19 cellular contexts compared by ENCODE assay signal in the genomic region with DNA sequence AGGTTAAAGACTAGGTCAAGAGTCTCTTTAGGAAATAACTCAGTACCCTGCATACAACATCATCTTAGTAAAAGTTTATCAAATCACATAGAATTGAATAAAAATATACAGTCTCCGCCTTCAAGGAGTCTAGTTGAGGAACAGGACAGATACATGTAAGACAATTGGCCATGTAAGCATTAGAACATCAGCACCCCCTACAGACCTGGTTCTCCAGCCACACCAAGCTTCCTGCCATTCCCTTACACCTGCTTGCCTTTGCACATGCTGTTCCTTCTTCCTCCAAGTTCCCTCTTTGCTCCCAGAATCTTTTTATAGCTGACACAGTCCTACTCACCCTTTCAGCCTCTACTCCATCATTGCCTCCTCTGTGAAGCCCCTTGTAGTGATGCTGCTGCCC.
DNase-seq lines count a peak whose midpoint lies in the region; ATAC-seq and TF ChIP-seq lines count a peak whose summit lies in the region.
"Had no signal": no experiment of that assay in that cellular context is flagged by ENCODE, and none has a peak within 500 bp of the region (broad histone marks: within the 10 kb centered on the region; RNA-seq: fewer than 3 reads in every experiment).

No MANE protein-coding gene starts in this region.

- no peaks in the 10 kb centered on the region for H3F3A ChIP-seq in DOHH2 (ENCODE audit: control insufficient read depth, insufficient read depth)
- H3F3A ChIP-seq in OCI-LY1 (ENCODE audit: insufficient read depth, low read length), result no peaks in the 10 kb centered on the region

- H3K9me2 ChIP-seq in DOHH2 (replicated peaks; ENCODE audit: control insufficient read depth, low read length) (no peaks in the 10 kb centered on the region), OCI-LY1 (ENCODE audit: low read depth, low read length) (no peaks in the 10 kb centered on the region), hepatocyte (replicated peaks; ENCODE audit: insufficient read depth) (no peaks in the 10 kb centered on the region)

- H3K4me2 ChIP-seq in DOHH2 (ENCODE audit: low read length), result no peak overlapping the region
- H3K4me2 ChIP-seq in H9 (ENCODE audit: insufficient read depth, insufficient read length, low read length), result no peak overlapping the region
- H3K4me2 ChIP-seq in OCI-LY1 (ENCODE audit: low read length), result no peak overlapping the region
- H3K4me2 ChIP-seq in hepatocyte, result no peak overlapping the region

- no peak overlapping the region for H3T11ph ChIP-seq in H9 (ENCODE audit: low read length)

- H3K14ac ChIP-seq in H9 (ENCODE audit: insufficient read depth, low read length), result no peak overlapping the region

- H2BK12ac ChIP-seq in H9 (ENCODE audit: insufficient read length, low read depth, low read length), result no peak overlapping the region

- no peak overlapping the region for H3K4me3 ChIP-seq in DOHH2 (ENCODE audit: low read length)
- H3K4me3 ChIP-seq in OCI-LY1 (ENCODE audit: low read depth, low read length, poor library complexity, severe bottlenecking), result no peak overlapping the region
- H3K4me3 ChIP-seq in hepatocyte, result no peak overlapping the region
- H3K4me3 ChIP-seq in body of pancreas, result no peak overlapping the region
- H3K4me3 ChIP-seq: tibial artery had no signal

- no peak overlapping the region for H3K56ac ChIP-seq in H9 (ENCODE audit: insufficient read length, low read depth, low read length)

- H3K9me3 ChIP-seq in DOHH2 (ENCODE audit: control insufficient read depth, insufficient read depth, low read length), result no peaks in the 10 kb centered on the region
- H3K9me3 ChIP-seq in H9 (ENCODE audit: control insufficient read depth, low read depth, low read length), result no peaks in the 10 kb centered on the region
- no peaks in the 10 kb centered on the region for H3K9me3 ChIP-seq in OCI-LY1 (ENCODE audit: low read length)
- H3K9me3 ChIP-seq in hepatocyte (ENCODE audit: low read depth), result no peaks in the 10 kb centered on the region
- no peaks in the 10 kb centered on the region for H3K9me3 ChIP-seq in body of pancreas

- 0 out of 5 replicates have a peak, but pooled peaks cover 0 to 2% of the 10 kb centered on the region in 2 experiments for H3K9me3 Mint-ChIP-seq in H9
- H3K9me3 Mint-ChIP-seq: effector memory CD8-positive, alpha-beta T cell had no signal

- H3K36me3 ChIP-seq in DOHH2 (ENCODE audit: control insufficient read depth, low read length) (no peaks in the 10 kb centered on the region), OCI-LY1 (ENCODE audit: insufficient read depth, low read length) (no peaks in the 10 kb centered on the region), hepatocyte (replicated peaks; ENCODE audit: insufficient read depth, low read depth) (no peaks in the 10 kb centered on the region), body of pancreas (replicated peaks in 1 of 2; ENCODE audit: insufficient read depth in 1 of 2, low read depth in 2 of 2) (no peaks in the 10 kb centered on the region)
- H3K36me3 ChIP-seq: tibial artery had no signal

- H4K91ac ChIP-seq in H9 (ENCODE audit: insufficient read length, low read depth, low read length), result no peak overlapping the region

- H3K4me3 Mint-ChIP-seq in H9, result no peak overlapping the region
- H3K4me3 Mint-ChIP-seq: B cell; effector memory CD8-positive, alpha-beta T cell; neural crest cell; stimulated activated memory B cell treated with anti-CD40 and anti-IgM and Interleukin-4, amounts not matched to agents 10 μg/mL and 1 μg/mL and 100 μg/mL, for 72 hours had no signal

- H4K8ac ChIP-seq in H9 (replicated peaks; ENCODE audit: insufficient read length, low read depth, low read length), result no peak overlapping the region

- H3K23ac ChIP-seq in H9 (ENCODE audit: insufficient read length, low read depth, low read length), result no peak overlapping the region

- H4K5ac ChIP-seq in H9 (ENCODE audit: insufficient read length, low read depth, low read length), result no peak overlapping the region

- H3K27ac ChIP-seq in DOHH2 (ENCODE audit: low read depth, low read length) (no peak overlapping the region), H9 (ENCODE audit: insufficient read length, low read depth, low read length) (no peak overlapping the region), OCI-LY1 (ENCODE audit: low read depth, low read length, poor library complexity, severe bottlenecking) (no peak overlapping the region), hepatocyte (no peak overlapping the region), body of pancreas (no peak overlapping the region)
- H3K27ac ChIP-seq: tibial artery had no signal

- H3K23me2 ChIP-seq in H9 (ENCODE audit: insufficient read length, low read depth, low read length, poor library complexity, severe bottlenecking), result no peaks in the 10 kb centered on the region

- no peak overlapping the region for H2AK5ac ChIP-seq in H9 (ENCODE audit: insufficient read length, low read length)

- H2BK120ac ChIP-seq in H9 (ENCODE audit: low read depth, low read length, poor library complexity, severe bottlenecking), result no peak overlapping the region

- no peaks in the 10 kb centered on the region for H3K79me1 ChIP-seq in H9 (ENCODE audit: insufficient read depth, low read depth, low read length, poor library complexity, severe bottlenecking)

- H3K9ac ChIP-seq in H9 (ENCODE audit: extremely low read depth, insufficient read length, low read length) (no peak overlapping the region), OCI-LY1 (ENCODE audit: low read length) (no peak overlapping the region)

- no peak overlapping the region for H2BK5ac ChIP-seq in H9 (ENCODE audit: insufficient read length, low read length)

- TF ChIP-seq CTCF in DOHH2 (IDR thresholded peaks at IDR 0.05; ENCODE audit: low read depth, low read length, poor library complexity, severe bottlenecking), result peak; percentile 58
- TF ChIP-seq CTCF in H9 (conservative IDR thresholded peaks at IDR 0.05), result peak; percentile 47; the same call in 2 of the 3 replicates
- peak; percentile 43; the same call in 1 of the 2 replicates for TF ChIP-seq CTCF in OCI-LY1 (IDR thresholded peaks at IDR 0.05; ENCODE audit: low read length)
- peak; percentile 15 for TF ChIP-seq CTCF in hepatocyte (IDR thresholded peaks at IDR 0.05; ENCODE audit: poor library complexity)
- no peak for TF ChIP-seq CTCF in body of pancreas (IDR thresholded peaks at IDR 0.05)

- H3K79me2 ChIP-seq in DOHH2 (ENCODE audit: control insufficient read depth, low read length) (no peaks in the 10 kb centered on the region), H9 (ENCODE audit: insufficient read depth, low read length) (no peaks in the 10 kb centered on the region), OCI-LY1 (ENCODE audit: insufficient read depth, low read length) (no peaks in the 10 kb centered on the region), hepatocyte (no peaks in the 10 kb centered on the region)

- no peaks in the 10 kb centered on the region for H3K36me3 Mint-ChIP-seq in H9 (ENCODE audit: insufficient read depth in 1 of 3, low read depth in 3 of 3)
- H3K36me3 Mint-ChIP-seq: stimulated activated memory B cell treated with anti-CD40 and anti-IgM and Interleukin-4, amounts not matched to agents 10 μg/mL and 1 μg/mL and 100 μg/mL, for 72 hours had no signal

- DNase-seq in H9, result no peak
- no peak for DNase-seq in hepatocyte (ENCODE audit: low spot score)
- DNase-seq in NCI-H446 (lab: John Stamatoyannopoulos, UW), result no peak
- DNase-seq in posterior vena cava (ENCODE audit: low spot score), result no peak
- DNase-seq in body of pancreas, result no peak
- DNase-seq: activated gamma-delta T cell treated with Interleukin-2 at 50 U/mL for 16 hours; effector memory CD8-positive, alpha-beta T cell; NCI-H2081 treated with DMSO at 0.1 percent for 48 hours; NCI-H526 treated with DMSO at 0.1 percent for 48 hours; Right ventricle myocardium superior; stimulated activated CD4-positive, alpha-beta T cell treated with anti-CD3 and anti-CD28 coated beads, Interleukin-12 subunit alpha, Interleukin-12 subunit beta, amount 100 ng/mL, for 4 hours; T-helper 9 cell; tibial artery had no signal

- H3K4me1 ChIP-seq in DOHH2 (ENCODE audit: control insufficient read depth, low read length) (no peaks in the 10 kb centered on the region), H9 (ENCODE audit: insufficient read depth, low read length) (0 out of 2 replicates have a peak, but pooled peaks cover 1% of the 10 kb centered on the region), OCI-LY1 (ENCODE audit: insufficient read depth, low read length, severe bottlenecking) (no peaks in the 10 kb centered on the region), hepatocyte (ENCODE audit: insufficient read depth) (no peaks in the 10 kb centered on the region), body of pancreas (peaks cover 5% of the 10 kb centered on the region)
- H3K4me1 ChIP-seq: tibial artery had no signal

- H3K18ac ChIP-seq in H9 (ENCODE audit: insufficient read length, low read depth, low read length), result no peak overlapping the region

- no peak overlapping the region for H2BK20ac ChIP-seq in H9 (ENCODE audit: low read depth, low read length, poor library complexity, severe bottlenecking)

- no peaks in the 10 kb centered on the region for H4K20me1 ChIP-seq in DOHH2 (ENCODE audit: control insufficient read depth, insufficient read depth, low read depth, low read length)
- no peaks in the 10 kb centered on the region for H4K20me1 ChIP-seq in H9 (ENCODE audit: control insufficient read depth, insufficient read depth, insufficient read length)
- H4K20me1 ChIP-seq in OCI-LY1 (ENCODE audit: insufficient read depth, low read length), result no peaks in the 10 kb centered on the region
- no peaks in the 10 kb centered on the region for H4K20me1 ChIP-seq in hepatocyte (ENCODE audit: insufficient read depth, poor library complexity, severe bottlenecking)

- intact Hi-C loops in posterior vena cava (cut with DNase I), result no loop called here
- intact Hi-C loops in body of pancreas (cut with DNase I), result no loop called here

- H2BK15ac ChIP-seq in H9 (ENCODE audit: low read depth, low read length), result no peak overlapping the region

- H3K27me3 ChIP-seq in DOHH2 (ENCODE audit: control insufficient read depth, low read length) (peaks cover 44% of the 10 kb centered on the region), H9 (ENCODE audit: insufficient read depth, low read length) (no peaks in the 10 kb centered on the region), OCI-LY1 (ENCODE audit: insufficient read depth, low read length) (no peaks in the 10 kb centered on the region), hepatocyte (no peaks in the 10 kb centered on the region), body of pancreas (no peaks in the 10 kb centered on the region)

- ATAC-seq in HG03571 (IDR thresholded peaks at IDR 0.05; ENCODE audit: unreplicated experiment) (no peak), body of pancreas (no peak)
- ATAC-seq: effector memory CD8-positive, alpha-beta T cell; stimulated activated memory B cell treated with anti-CD40 and anti-IgM and Interleukin-4, amounts not matched to agents 10 μg/mL and 1 μg/mL and 100 μg/mL, for 72 hours had no signal

- H3K4ac ChIP-seq in H9 (ENCODE audit: low read depth, low read length), result no peak overlapping the region

- peaks cover 10% of the 10 kb centered on the region for H3K27me3 Mint-ChIP-seq in H9 (ENCODE audit: low read depth)
- H3K27me3 Mint-ChIP-seq: stimulated activated memory B cell treated with anti-CD40 and anti-IgM and Interleukin-4, amounts not matched to agents 10 μg/mL and 1 μg/mL and 100 μg/mL, for 72 hours had no signal

- H2AFZ ChIP-seq in H9 (ENCODE audit: low read length), result no peak overlapping the region
- no peak overlapping the region for H2AFZ ChIP-seq in OCI-LY1 (ENCODE audit: low read length)
- H2AFZ ChIP-seq in hepatocyte, result no peak overlapping the region

- TF ChIP-seq POLR2A in body of pancreas (IDR thresholded peaks at IDR 0.05), result no peak

- no peak overlapping the region for H3K27ac Mint-ChIP-seq in H9
- H3K27ac Mint-ChIP-seq: B cell; effector memory CD8-positive, alpha-beta T cell; stimulated activated memory B cell treated with anti-CD40 and anti-IgM and Interleukin-4, amounts not matched to agents 10 μg/mL and 1 μg/mL and 100 μg/mL, for 72 hours had no signal

- WGBS in H9 (ENCODE audit: extremely low coverage, insufficient read length, low lambda C conversion rate), result no CpG with 5 or more reads among the region's 1 CpG
- WGBS in hepatocyte (ENCODE audit: low lambda C conversion rate, missing lambda C conversion rate), result 91% methylated on average over 1 of the region's 1 CpG
- WGBS in body of pancreas, 2 donors, result 84 to 100% methylated on average over 1 of the region's 1 CpG

- H3K4me1 Mint-ChIP-seq in H9, result no peaks in the 10 kb centered on the region; a peak in 1 of 4 replicates
- H3K4me1 Mint-ChIP-seq: B cell; neural crest cell; stimulated activated memory B cell treated with anti-CD40 and anti-IgM and Interleukin-4, amounts not matched to agents 10 μg/mL and 1 μg/mL and 100 μg/mL, for 72 hours had no signal

Comparison
In these comparisons a context has a peak if more than half of its experiments do, and no peak if none do; other contexts are left out.
1. CTCF ChIP-seq: peak in DOHH2 (single experiment), H9 (single experiment), OCI-LY1 (single experiment) and hepatocyte (single experiment); none in body of pancreas (0 of 7).